8 cellular contexts compared by ENCODE assay signal in genomic region chr7:39453743-39454355, GRCh38.
DNase-seq lines count a peak whose midpoint lies in the region; ATAC-seq lines count a peak whose summit lies in the region.

No MANE protein-coding gene starts in this region.

- CTCF ChIA-PET in CD4-positive, alpha-beta memory T cell (lab: Charles Lee; ENCODE audit: partially characterized antibody): interaction anchor here (0.9 to 3.5 kb wide), 9 partner anchors 9 to 93 kb away, joined by 3 to 34 read pairs (median 4); no protein-coding TSS in a partner anchor

- POLR2A ChIA-PET in CD4-positive, alpha-beta memory T cell (lab: Charles Lee; ENCODE audit: partially characterized antibody): interaction anchor here (0.6 kb wide), 1 partner anchor 266 kb away, joined by 4 read pairs; no protein-coding TSS in a partner anchor

- no peaks in the 10 kb centered on the region for H3K27me3 ChIP-seq in CD4-positive, alpha-beta memory T cell (ENCODE audit: insufficient read depth, low read length)

- peaks cover 10 to 12% of the 10 kb centered on the region in 2 donors for H3K27me3 Mint-ChIP-seq in CD4-positive, alpha-beta memory T cell

- peak in 4 of 5 donors; percentile 26 to 35 (median 32) for DNase-seq in CD4-positive, alpha-beta memory T cell
- DNase-seq in NCI-H748 (lab: John Stamatoyannopoulos, UW; ENCODE audit: unreplicated experiment) (peak; percentile 50), activated T-cell treated with anti-CD3 and anti-CD28 coated beads for 24 hours (ENCODE audit: low read depth) (peak; percentile 34), globus pallidus (ENCODE audit: low spot score) (peak; percentile 3), NCI-H187 (lab: John Stamatoyannopoulos, UW) (no peak)
- DNase-seq in stimulated activated CD4-positive, alpha-beta T cell treated with anti-CD3 and anti-CD28 coated beads, Interleukin-1b, Interleukin-23, amount 100 ng/mL, for 4 hours (ENCODE audit: low read depth in 2 of 2): peak; percentile 7 to 21

- H3K4me3 Mint-ChIP-seq in CD4-positive, alpha-beta memory T cell: no peak overlapping the region

- no peak overlapping the region for H3K27ac Mint-ChIP-seq in CD4-positive, alpha-beta memory T cell

- H3K4me1 ChIP-seq in CD4-positive, alpha-beta memory T cell (ENCODE audit: insufficient read depth, low read length): no peaks in the 10 kb centered on the region

- H3K36me3 Mint-ChIP-seq in CD4-positive, alpha-beta memory T cell: no peaks in the 10 kb centered on the region

- no peaks in the 10 kb centered on the region for H3K9me3 Mint-ChIP-seq in CD4-positive, alpha-beta memory T cell

- ATAC-seq in GM18519 (IDR thresholded peaks at IDR 0.05; ENCODE audit: low FRiP score, unreplicated experiment): peak; percentile 91
- ATAC-seq in HG02981 (IDR thresholded peaks at IDR 0.05; ENCODE audit: unreplicated experiment): peak; percentile 88

- H3K27ac ChIP-seq in CD4-positive, alpha-beta memory T cell (ENCODE audit: low read depth, low read length): no peak overlapping the region

- H3K36me3 ChIP-seq in CD4-positive, alpha-beta memory T cell (ENCODE audit: insufficient read depth, low read length): no peaks in the 10 kb centered on the region

- intact Hi-C loops in CD4-positive, alpha-beta memory T cell (cut with micrococcal nuclease): loop anchor here (1.0 kb wide), 2 partner anchors 66 to 292 kb away; no protein-coding TSS in a partner anchor

- no peak overlapping the region for H3K4me3 ChIP-seq in CD4-positive, alpha-beta memory T cell (ENCODE audit: low read length in 2 of 2)

- no peaks in the 10 kb centered on the region for H3K9me3 ChIP-seq in CD4-positive, alpha-beta memory T cell (ENCODE audit: control insufficient read depth in 1 of 2, low read length in 2 of 2)

- peaks cover 0 to 1% (median 0%) of the 10 kb centered on the region in 4 donors for H3K4me1 Mint-ChIP-seq in CD4-positive, alpha-beta memory T cell

Comparison
In these comparisons a context has a peak if more than half of its experiments do, and no peak if none do; other contexts are left out.
1. DNase-seq: peak in CD4-positive, alpha-beta memory T cell (4 of 5), NCI-H748 (single experiment), activated T-cell treated with anti-CD3 and anti-CD28 coated beads for 24 hours (single experiment), globus pallidus (single experiment) and stimulated activated CD4-positive, alpha-beta T cell treated with anti-CD3 and anti-CD28 coated beads, Interleukin-1b, Interleukin-23, amount 100 ng/mL, for 4 hours (2 of 2); none in NCI-H187 (0 of 2).